In genomic region chr11:4704054-4704789, GRCh38 we compare ENCODE assay signal across 9 cellular contexts. TPM values are rescaled to one million over a fixed set of nuclear protein-coding genes. Genes with fewer than 3 reads are reported as not detected.
DNase-seq lines count a peak whose midpoint lies in the region; ATAC-seq and TF ChIP-seq lines count a peak whose summit lies in the region.
"Had no signal": no experiment of that assay in that cellular context is flagged by ENCODE, and none has a peak within 500 bp of the region (broad histone marks: within the 10 kb centered on the region; RNA-seq: fewer than 3 reads in every experiment).

Gene MMP26, plus strand, starts transcription at chr11:4704784.

- no peak within 1 kb of the TSS for H2BK5ac ChIP-seq in H9 (ENCODE audit: insufficient read length, low read length)

- H3K27me3 ChIP-seq in BLaER1 (no peaks in the 10 kb centered on the region), H9 (ENCODE audit: insufficient read depth, low read length) (no peaks in the 10 kb centered on the region)

- no peak within 1 kb of the TSS for H2AK5ac ChIP-seq in H9 (ENCODE audit: insufficient read length, low read length)

- peak within 1 kb of the TSS; percentile 56 for H3K18ac ChIP-seq in H9 (ENCODE audit: insufficient read length, low read depth, low read length)

- H3K14ac ChIP-seq in H9 (ENCODE audit: insufficient read depth, low read length), result no peak within 1 kb of the TSS

- no peaks in the 10 kb centered on the region; a peak in 1 of 5 replicates for H3K9me3 Mint-ChIP-seq in H9

- H4K5ac ChIP-seq in H9 (ENCODE audit: insufficient read length, low read depth, low read length), result no peak within 1 kb of the TSS

- peak within 1 kb of the TSS; percentile 29 to 45; a peak in 4 of 5 replicates for H3K4me3 Mint-ChIP-seq in H9

- no peak within 1 kb of the TSS for H3K9ac ChIP-seq in BLaER1
- no peak within 1 kb of the TSS for H3K9ac ChIP-seq in H9 (ENCODE audit: extremely low read depth, insufficient read length, low read length)

- DNase-seq in H9 (peak; percentile 39), NCI-H1105 (lab: John Stamatoyannopoulos, UW) (peak; percentile 84), coronary artery (ENCODE audit: low spot score) (no peak), caudate nucleus (lab: John Stamatoyannopoulos, UW) (no peak), C1 segment of cervical spinal cord (lab: John Stamatoyannopoulos, UW) (no peak)
- no peak for DNase-seq in activated T-cell treated with anti-CD3 and anti-CD28 coated beads, Interleukin-2, amount 50 U/mL, for 1 hour
- DNase-seq: KG1 had no signal

- no peaks in the 10 kb centered on the region for H3K36me3 ChIP-seq in BLaER1

- H2AFZ ChIP-seq in H9 (ENCODE audit: low read length), result peak within 1 kb of the TSS; percentile 95

- H3K4ac ChIP-seq in H9 (ENCODE audit: low read depth, low read length), result no peak within 1 kb of the TSS

- H3K4me2 ChIP-seq in BLaER1 (peak within 1 kb of the TSS; percentile 46), H9 (ENCODE audit: insufficient read depth, insufficient read length, low read length) (peak within 1 kb of the TSS; percentile 42)

- WGBS in H9 (ENCODE audit: extremely low coverage, insufficient read length, low lambda C conversion rate), result no CpG with 5 or more reads among the region's 5 CpGs

- H3K27me3 Mint-ChIP-seq in H9 (ENCODE audit: low read depth), result no peaks in the 10 kb centered on the region

- no peaks in the 10 kb centered on the region for H3K79me1 ChIP-seq in H9 (ENCODE audit: insufficient read depth, low read depth, low read length, poor library complexity, severe bottlenecking)

- peak within 1 kb of the TSS; percentile 71 to 95 (median 80) for H3K27ac Mint-ChIP-seq in H9

- H3K23me2 ChIP-seq in H9 (ENCODE audit: insufficient read length, low read depth, low read length, poor library complexity, severe bottlenecking), result no peaks in the 10 kb centered on the region

- H2BK20ac ChIP-seq in H9 (ENCODE audit: low read depth, low read length, poor library complexity, severe bottlenecking), result no peak within 1 kb of the TSS

- TF ChIP-seq CTCF in H9 (conservative IDR thresholded peaks at IDR 0.05) (no peak), coronary artery (IDR thresholded peaks at IDR 0.05) (no peak)

- H4K20me1 ChIP-seq in BLaER1, result no peaks in the 10 kb centered on the region
- no peaks in the 10 kb centered on the region for H4K20me1 ChIP-seq in H9 (ENCODE audit: control insufficient read depth, insufficient read depth, insufficient read length)

- H3K4me1 ChIP-seq in BLaER1 (peaks cover 18% of the 10 kb centered on the region), H9 (ENCODE audit: insufficient read depth, low read length) (peaks cover 4% of the 10 kb centered on the region; the same call in 1 of the 2 replicates)

- H3K4me3 ChIP-seq in BLaER1, result no peak within 1 kb of the TSS
- peak within 1 kb of the TSS; percentile 23 for H3K4me3 ChIP-seq in coronary artery

- H3K56ac ChIP-seq in H9 (ENCODE audit: insufficient read length, low read depth, low read length), result no peak within 1 kb of the TSS

- H3K9me3 ChIP-seq in BLaER1, result no peaks in the 10 kb centered on the region
- no peaks in the 10 kb centered on the region for H3K9me3 ChIP-seq in H9 (ENCODE audit: control insufficient read depth, low read depth, low read length)

- H2BK120ac ChIP-seq in H9 (ENCODE audit: low read depth, low read length, poor library complexity, severe bottlenecking), result no peak within 1 kb of the TSS

- H3K36me3 Mint-ChIP-seq in H9 (ENCODE audit: insufficient read depth in 1 of 3, low read depth in 3 of 3), result no peaks in the 10 kb centered on the region

- H3K4me1 Mint-ChIP-seq in H9, result peaks cover 21 to 24% of the 10 kb centered on the region in 2 experiments

- H3K79me2 ChIP-seq in H9 (ENCODE audit: insufficient read depth, low read length), result no peaks in the 10 kb centered on the region

- H4K8ac ChIP-seq in H9 (replicated peaks; ENCODE audit: insufficient read length, low read depth, low read length), result no peak within 1 kb of the TSS

- H3K27ac ChIP-seq in BLaER1 (no peak within 1 kb of the TSS), H9 (ENCODE audit: insufficient read length, low read depth, low read length) (peak within 1 kb of the TSS; percentile 58), coronary artery (no peak within 1 kb of the TSS), caudate nucleus (ENCODE audit: low read depth, low read length) (no peak within 1 kb of the TSS)

- no peak within 1 kb of the TSS for H2BK12ac ChIP-seq in H9 (ENCODE audit: insufficient read length, low read depth, low read length)

- H3K23ac ChIP-seq in H9 (ENCODE audit: insufficient read length, low read depth, low read length), result no peak within 1 kb of the TSS

- no peak within 1 kb of the TSS for H2BK15ac ChIP-seq in H9 (ENCODE audit: low read depth, low read length)

- ATAC-seq in GM18519 (IDR thresholded peaks at IDR 0.05; ENCODE audit: low FRiP score, unreplicated experiment), result no peak

- H4K91ac ChIP-seq in H9 (ENCODE audit: insufficient read length, low read depth, low read length), result no peak within 1 kb of the TSS

- no peak within 1 kb of the TSS for H3T11ph ChIP-seq in H9 (ENCODE audit: low read length)

RNA-seq across cellular contexts. Expression of gene MMP26, which starts in this region (rescaled TPM):
- total RNA-seq in H9 (2021), result not detected in 2 replicates

Comparison
In these comparisons a context has a peak if more than half of its experiments do, and no peak if none do; other contexts are left out.
1. Peak in DNase-seq, H3K27ac ChIP-seq and H3K4me2 ChIP-seq in H9; RNA of the gene not detected or under 1 TPM.